ENCODE assay signal across 21 cellular contexts in genomic region chr5:158769079-158769478, GRCh38.
DNase-seq lines count a peak whose midpoint lies in the region; ATAC-seq and TF ChIP-seq lines count a peak whose summit lies in the region.
"Had no signal": no experiment of that assay in that cellular context is flagged by ENCODE, and none has a peak within 500 bp of the region (broad histone marks: within the 10 kb centered on the region; RNA-seq: fewer than 3 reads in every experiment).

No MANE protein-coding gene starts in this region.

- H3K36me3 Mint-ChIP-seq in osteocyte (ENCODE audit: unreplicated experiment): peaks cover 48% of the 10 kb centered on the region
- H3K36me3 Mint-ChIP-seq: CD4-positive, CD25-positive, alpha-beta regulatory T cell had no signal

- 0 out of 2 replicates have a peak overlapping the region, but pooled peaks have one; percentile 32 for H3K9ac ChIP-seq in BLaER1

- H3K27ac Mint-ChIP-seq in osteocyte (ENCODE audit: unreplicated experiment): peak overlapping the region; percentile 74
- H3K27ac Mint-ChIP-seq: CD4-positive, CD25-positive, alpha-beta regulatory T cell had no signal

- TF ChIP-seq CTCF in VCaP (conservative IDR thresholded peaks at IDR 0.05) (no peak), gastroesophageal sphincter (IDR thresholded peaks at IDR 0.05) (no peak), osteocyte (IDR thresholded peaks at IDR 0.05) (no peak)

- TF ChIP-seq EP300 in gastroesophageal sphincter (IDR thresholded peaks at IDR 0.05): no peak

- ATAC-seq in gastroesophageal sphincter (no peak), HG03439 (IDR thresholded peaks at IDR 0.05; ENCODE audit: unreplicated experiment) (no peak), HG02759 (IDR thresholded peaks at IDR 0.05; ENCODE audit: unreplicated experiment) (no peak)
- ATAC-seq: GM12878, K562, PC-3 had no signal

- peaks cover 91% of the 10 kb centered on the region for H3K36me3 ChIP-seq in BLaER1
- no peaks in the 10 kb centered on the region for H3K36me3 ChIP-seq in gastroesophageal sphincter

- H3K4me1 Mint-ChIP-seq in osteocyte (ENCODE audit: unreplicated experiment): peaks cover 43% of the 10 kb centered on the region

- H3K4me2 ChIP-seq in BLaER1: peak overlapping the region; percentile 81

- no peaks in the 10 kb centered on the region for H3K9me3 Mint-ChIP-seq in osteocyte (ENCODE audit: unreplicated experiment)

- H3K27me3 Mint-ChIP-seq in osteocyte (ENCODE audit: unreplicated experiment): no peaks in the 10 kb centered on the region

- H3K27me3 ChIP-seq in BLaER1 (no peaks in the 10 kb centered on the region), gastroesophageal sphincter (no peaks in the 10 kb centered on the region)

- TF ChIP-seq POLR2A in gastroesophageal sphincter (IDR thresholded peaks at IDR 0.05): no peak

- H3K4me3 ChIP-seq in BLaER1 (no peak overlapping the region), gastroesophageal sphincter (no peak overlapping the region)
- H3K4me3 ChIP-seq: GM12878, K562 had no signal

- no peaks in the 10 kb centered on the region for H3K9me3 ChIP-seq in BLaER1
- H3K9me3 ChIP-seq in gastroesophageal sphincter: no peaks in the 10 kb centered on the region

- H3K4me1 ChIP-seq in BLaER1 (peaks cover 100% of the 10 kb centered on the region), gastroesophageal sphincter (peaks cover 0 to 18% (median under 1%) of the 10 kb centered on the region in 3 donors)

- 8 to 34% methylated on average over 2 to 4 of the region's 4 CpGs for WGBS in gastroesophageal sphincter (ENCODE audit: low coverage in 1 of 2), 2 donors

- no peak for DNase-seq in osteocyte (ENCODE audit: extremely low spot score, unreplicated experiment)
- no peak for DNase-seq in NCI-H82 treated with DMSO at 0.1 percent for 48 hours (lab: John Stamatoyannopoulos, UW; ENCODE audit: unreplicated experiment)
- no peak for DNase-seq in activated gamma-delta T cell treated with Interleukin-2 at 50 U/mL for 16 hours
- DNase-seq: Calu3; CD4-positive, CD25-positive, alpha-beta regulatory T cell; DMS79; HCEC 1CT; NCI-H1048; NCI-H2107; NCI-H345; NCI-H526 treated with DMSO at 0.1 percent for 48 hours; NK-92 treated with Interleukin-12 subunit alpha and Interleukin-12 subunit beta, amount 100 ng/mL, for 24 hours; PC-3 had no signal

- H3K27ac ChIP-seq in BLaER1 (peak overlapping the region; percentile 79), VCaP (peak overlapping the region; percentile 59), gastroesophageal sphincter (peak overlapping the region in 3 of 4 donors; percentile 41 to 45 (median 44))
- H3K27ac ChIP-seq: HL-60 had no signal

- H4K20me1 ChIP-seq in BLaER1: peaks cover 45% of the 10 kb centered on the region; the same call in 1 of the 2 replicates

- H3K4me3 Mint-ChIP-seq in osteocyte (ENCODE audit: unreplicated experiment): no peak overlapping the region
- H3K4me3 Mint-ChIP-seq: CD4-positive, CD25-positive, alpha-beta regulatory T cell had no signal
